ENCODE assay signal across 15 cellular contexts in the genomic region with DNA sequence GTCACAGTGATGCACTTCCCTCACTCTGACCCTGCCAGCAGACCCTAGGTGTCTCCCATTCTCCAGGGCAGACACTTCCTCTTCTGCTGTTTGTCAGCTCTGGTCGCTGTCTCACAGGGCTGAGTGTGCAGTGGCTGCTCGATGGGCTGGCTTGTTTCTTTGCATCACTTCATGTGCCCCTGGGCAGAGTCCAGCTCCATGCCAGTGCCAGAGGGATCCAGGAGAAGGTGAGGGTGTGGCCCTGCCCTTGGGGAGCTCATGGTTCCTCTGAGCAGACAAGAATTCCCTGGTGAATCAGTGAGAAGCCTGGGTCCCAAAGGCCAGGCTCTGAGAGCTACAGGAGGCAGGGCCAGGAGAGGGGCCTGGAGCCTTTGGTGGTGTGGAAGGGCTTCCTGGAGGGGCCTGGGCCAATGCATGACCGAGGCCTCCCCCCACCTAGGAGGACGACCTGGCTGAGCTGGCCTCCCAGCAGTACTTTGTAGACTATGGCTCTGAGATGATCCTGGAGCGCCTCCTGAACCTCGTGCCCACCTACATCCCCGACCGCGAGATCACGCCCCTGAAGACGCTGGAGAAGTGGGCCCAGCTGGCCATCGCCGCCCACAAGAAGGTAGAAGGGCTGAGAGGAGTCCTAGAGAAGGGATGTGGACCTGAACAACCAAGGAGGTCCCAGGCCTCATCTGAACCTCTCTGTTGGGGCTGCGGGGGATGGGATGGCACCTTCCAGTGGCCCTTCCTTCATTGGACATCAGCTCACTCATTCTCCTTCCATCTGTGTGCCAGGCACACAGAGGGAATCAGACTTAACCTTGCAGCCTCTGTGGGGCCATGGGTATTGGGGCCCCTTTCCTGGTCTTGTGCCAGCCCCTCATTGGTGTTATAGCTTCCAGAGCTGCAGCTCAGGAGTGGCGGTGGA.
"Had no signal": no experiment of that assay in that cellular context is flagged by ENCODE, and none has a peak within 500 bp of the region (broad histone marks: within the 10 kb centered on the region; RNA-seq: fewer than 3 reads in every experiment).

No MANE protein-coding gene starts in this region.

- H3K27ac ChIP-seq: coronary artery, esophagus muscularis mucosa had no signal

- H3K9me3 ChIP-seq: esophagus muscularis mucosa had no signal

- H3K36me3 Mint-ChIP-seq: activated naive CD8-positive, alpha-beta T cell; stimulated activated effector memory CD8-positive, alpha-beta T cell treated with anti-CD3 and anti-CD28 coated beads, Interleukin-12 subunit alpha, Interleukin-12 subunit beta, amount 100 ng/mL, for 72 hours; T-cell had no signal

- H3K36me3 ChIP-seq: esophagus muscularis mucosa had no signal

- ATAC-seq: activated CD8-positive, alpha-beta T cell treated with anti-CD3 and anti-CD28 coated beads, Interleukin-2, amount 10 ng/mL, durations not matched to agents 7 days and 5 days; stimulated activated effector memory CD8-positive, alpha-beta T cell treated with anti-CD3 and anti-CD28 coated beads, Interleukin-12 subunit alpha, Interleukin-12 subunit beta, amount 100 ng/mL, for 72 hours; T-cell had no signal

- H3K27ac Mint-ChIP-seq: activated CD8-positive, alpha-beta T cell treated with anti-CD3 and anti-CD28 coated beads, Interleukin-2, amount 10 ng/mL, durations not matched to agents 7 days and 5 days; activated naive CD8-positive, alpha-beta T cell; nephron; stimulated activated effector memory CD8-positive, alpha-beta T cell treated with anti-CD3 and anti-CD28 coated beads, Interleukin-12 subunit alpha, Interleukin-12 subunit beta, amount 100 ng/mL, for 72 hours; T-cell had no signal

- H3K4me3 ChIP-seq: coronary artery, esophagus muscularis mucosa had no signal

- H3K4me1 Mint-ChIP-seq: stimulated activated effector memory CD8-positive, alpha-beta T cell treated with anti-CD3 and anti-CD28 coated beads, Interleukin-12 subunit alpha, Interleukin-12 subunit beta, amount 100 ng/mL, for 72 hours; T-cell had no signal

- DNase-seq: activated CD4-positive, alpha-beta T cell treated with anti-CD3 and anti-CD28 coated beads for 4 hours; activated CD8-positive, alpha-beta memory T cell treated with anti-CD3 and anti-CD28 coated beads, Interleukin-2, amount 50 U/mL, for 4 hours; activated CD8-positive, alpha-beta T cell treated with anti-CD3 and anti-CD28 coated beads, Interleukin-2, amount 10 ng/mL, durations not matched to agents 7 days and 5 days; activated gamma-delta T cell treated with Interleukin-2 at 50 U/mL for 16 hours; amniotic stem cell; caudate nucleus; hypothalamus; mesendoderm; T-cell; T-helper 9 cell had no signal

- H3K4me1 ChIP-seq: esophagus muscularis mucosa had no signal

- H3K9me3 Mint-ChIP-seq: nephron; stimulated activated effector memory CD8-positive, alpha-beta T cell treated with anti-CD3 and anti-CD28 coated beads, Interleukin-12 subunit alpha, Interleukin-12 subunit beta, amount 100 ng/mL, for 72 hours; T-cell had no signal

- H3K4me3 Mint-ChIP-seq: activated CD8-positive, alpha-beta T cell treated with anti-CD3 and anti-CD28 coated beads, Interleukin-2, amount 10 ng/mL, durations not matched to agents 7 days and 5 days; activated naive CD8-positive, alpha-beta T cell; nephron; stimulated activated effector memory CD8-positive, alpha-beta T cell treated with anti-CD3 and anti-CD28 coated beads, Interleukin-12 subunit alpha, Interleukin-12 subunit beta, amount 100 ng/mL, for 72 hours; T-cell had no signal

- H3K27me3 Mint-ChIP-seq: activated naive CD8-positive, alpha-beta T cell; T-cell had no signal
